In genomic region chr4:8906668-8906970, GRCh38 we compare ENCODE assay signal across 17 cellular contexts. TPM values are rescaled to one million over a fixed set of nuclear protein-coding genes. Genes with fewer than 3 reads are reported as not detected.
DNase-seq lines count a peak whose midpoint lies in the region; ATAC-seq and TF ChIP-seq lines count a peak whose summit lies in the region.
"Had no signal": no experiment of that assay in that cellular context is flagged by ENCODE, and none has a peak within 500 bp of the region (broad histone marks: within the 10 kb centered on the region; RNA-seq: fewer than 3 reads in every experiment).

No MANE protein-coding gene starts in this region.

- H3K4me3 ChIP-seq in suprapubic skin (no peak overlapping the region), PC-3 (ENCODE audit: low read length) (no peak overlapping the region)
- H3K4me3 ChIP-seq: PC-9 had no signal

- H2AFZ ChIP-seq in PC-3 (ENCODE audit: low read length) = no peak overlapping the region
- H2AFZ ChIP-seq: PC-9 had no signal

- no peaks in the 10 kb centered on the region for H3F3A ChIP-seq in PC-3 (ENCODE audit: low read length, unreplicated experiment)

- no peak overlapping the region for H3K4me3 Mint-ChIP-seq in endothelial cell (ENCODE audit: unreplicated experiment)
- H3K4me3 Mint-ChIP-seq: HFFc6 had no signal

- H3K36me3 ChIP-seq in suprapubic skin (no peaks in the 10 kb centered on the region), PC-3 (ENCODE audit: low read depth, low read length) (no peaks in the 10 kb centered on the region)

- no peak overlapping the region for H3K27ac ChIP-seq in suprapubic skin
- H3K27ac ChIP-seq in PC-3 (ENCODE audit: low read length) = no peak overlapping the region
- H3K27ac ChIP-seq: PC-9 had no signal

- no peak for ATAC-seq in PC-3
- ATAC-seq: HepG2 had no signal

- H3K27ac Mint-ChIP-seq in endothelial cell (ENCODE audit: unreplicated experiment) = peak overlapping the region; percentile 41
- H3K27ac Mint-ChIP-seq: HFFc6 had no signal

- no peak overlapping the region for H3K4me2 ChIP-seq in PC-3 (ENCODE audit: low read length)
- H3K4me2 ChIP-seq: PC-9 had no signal

- no peaks in the 10 kb centered on the region for H3K79me2 ChIP-seq in PC-3 (ENCODE audit: low read length)

- DNase-seq in activated naive CD4-positive, alpha-beta T cell treated with anti-CD3 and anti-CD28 coated beads, Interleukin-2, amount 50 U/mL, for 16 hours = peak; percentile 3
- no peak for DNase-seq in activated naive CD4-positive, alpha-beta T cell (lab: John Stamatoyannopoulos, UW)
- DNase-seq in D341Med (ENCODE audit: low spot score) = peak; percentile 17
- no peak for DNase-seq in endothelial cell (ENCODE audit: low spot score)
- peak; percentile 34 to 53 for DNase-seq in suprapubic skin (ENCODE audit: low spot score in 2 of 2)
- no peak for DNase-seq in PC-3
- DNase-seq in erythroblast (lab: John Stamatoyannopoulos, UW) = no peak
- DNase-seq: COR-L47, DMS153, HFFc6, KG1, NCI-H1417 treated with DMSO at 0.1 percent for 48 hours, NCI-H2029 treated with DMSO at 0.1 percent for 48 hours, NCI-H2171 treated with DMSO at 0.1 percent for 48 hours, NCI-H774, PC-9 had no signal

- H3K9me3 ChIP-seq in suprapubic skin = peaks cover 7% of the 10 kb centered on the region
- no peaks in the 10 kb centered on the region for H3K9me3 ChIP-seq in PC-3 (ENCODE audit: low read length)

- H3K27me3 ChIP-seq in suprapubic skin = peaks cover 59% of the 10 kb centered on the region
- peaks cover 39% of the 10 kb centered on the region for H3K27me3 ChIP-seq in PC-3 (ENCODE audit: low read length)

- H3K9ac ChIP-seq in PC-3 (ENCODE audit: low read length) = no peak overlapping the region

- peaks cover 9% of the 10 kb centered on the region for H3K27me3 Mint-ChIP-seq in endothelial cell (ENCODE audit: unreplicated experiment)

- H4K20me1 ChIP-seq in PC-3 (ENCODE audit: low read length) = no peaks in the 10 kb centered on the region

- H3K9me3 Mint-ChIP-seq in endothelial cell (ENCODE audit: unreplicated experiment) = no peaks in the 10 kb centered on the region

- POLR2A ChIA-PET in PC-3 (lab: Charles Lee; ENCODE audit: unreplicated experiment) = no interaction called here

- WGBS in suprapubic skin = 75% methylated on average over 8 of the region's 8 CpGs

- no peaks in the 10 kb centered on the region for H3K4me1 ChIP-seq in suprapubic skin
- no peaks in the 10 kb centered on the region for H3K4me1 ChIP-seq in PC-3 (ENCODE audit: insufficient read depth, low read length)

- no peaks in the 10 kb centered on the region for H3K9me2 ChIP-seq in PC-3 (replicated peaks; ENCODE audit: low read length)

- intact Hi-C loops in PC-3 (cut with micrococcal nuclease) = no loop called here

- H3K36me3 Mint-ChIP-seq in endothelial cell (ENCODE audit: low read depth, unreplicated experiment) = peaks cover 5% of the 10 kb centered on the region

- TF ChIP-seq CTCF in endothelial cell (IDR thresholded peaks at IDR 0.05; ENCODE audit: unreplicated experiment) (no peak), suprapubic skin (IDR thresholded peaks at IDR 0.05) (no peak), PC-3 (conservative IDR thresholded peaks at IDR 0.05; ENCODE audit: low read depth, low read length) (no peak)

- peaks cover 9% of the 10 kb centered on the region for H3K4me1 Mint-ChIP-seq in endothelial cell (ENCODE audit: unreplicated experiment)

- BruUV-seq in PC-3 (replicated peaks; lab: Mats Ljungman, UMichigan) = no TSS peak

- no peak for TF ChIP-seq EP300 in suprapubic skin (IDR thresholded peaks at IDR 0.05)

- TF ChIP-seq POLR2A in suprapubic skin (IDR thresholded peaks at IDR 0.05) (no peak), erythroblast (IDR thresholded peaks at IDR 0.05; ENCODE audit: low read length) (no peak)

- CTCF ChIA-PET in PC-3 (lab: Charles Lee) = no interaction called here

RNA-seq across cellular contexts. Expression of gene HMX1, which starts 35.0 kb away (rescaled TPM):
- total RNA-seq in endothelial cell (ENCODE audit: unreplicated experiment) (not detected), suprapubic skin (not detected), PC-3 (2014; rRNA removed) (not detected in 2 replicates)
- total RNA-seq: HepG2, HFFc6, PC-9 had no signal

Comparison
In these comparisons a context has a peak if more than half of its experiments do, and no peak if none do; other contexts are left out.
1. DNase-seq: peak in activated naive CD4-positive, alpha-beta T cell treated with anti-CD3 and anti-CD28 coated beads, Interleukin-2, amount 50 U/mL, for 16 hours (single experiment), D341Med (single experiment) and suprapubic skin (2 of 2); none in activated naive CD4-positive, alpha-beta T cell (0 of 4), endothelial cell (single experiment), PC-3 (single experiment) and erythroblast (0 of 2).